ENCODE assay signal across 11 cellular contexts in the genomic region with DNA sequence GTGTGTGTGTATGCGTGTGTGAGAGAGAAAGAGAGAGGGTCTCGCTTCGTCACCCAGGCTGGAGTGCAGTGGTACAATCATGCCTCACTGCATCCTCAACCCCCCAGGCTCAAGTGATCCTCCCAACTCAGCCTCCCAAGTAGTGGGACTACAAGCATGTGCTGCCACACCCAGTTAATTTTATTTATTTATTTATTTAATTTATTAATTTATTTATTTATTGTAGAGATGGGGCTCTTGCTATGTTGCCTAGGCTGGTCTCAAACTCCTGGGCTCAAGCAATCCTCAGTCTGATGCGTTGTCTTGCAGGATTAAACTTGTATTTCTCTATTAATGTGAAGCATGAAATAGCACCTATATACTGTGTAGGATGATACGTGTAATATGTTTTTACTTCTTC. TPM values are rescaled to one million over a fixed set of nuclear protein-coding genes. Genes with fewer than 3 reads are reported as not detected.
"Had no signal": no experiment of that assay in that cellular context is flagged by ENCODE, and none has a peak within 500 bp of the region (broad histone marks: within the 10 kb centered on the region; RNA-seq: fewer than 3 reads in every experiment).

No MANE protein-coding gene starts in this region.

- H3K4me3 ChIP-seq: GM23248, GM23338, HAP-1 had no signal

- ATAC-seq: GM23338, HCT116 had no signal

- DNase-seq: GM23248, GOT3, H7, H9, HCEC 1CT, HFFc6 had no signal

- H3K36me3 ChIP-seq: HAP-1 had no signal

- H3K9me3 ChIP-seq: HAP-1 had no signal

- FAIRE-seq: H1, H54 had no signal

- H3K4me2 ChIP-seq: GM23338 had no signal

- H3K9ac ChIP-seq: GM23248 had no signal

- H3K27ac ChIP-seq: GM23248 had no signal

- H2AFZ ChIP-seq: GM23248, GM23338 had no signal

RNA-seq across cellular contexts. Expression of a gene that starts 21.8 kb away (rescaled TPM):
- total RNA-seq: GM23248, HFFc6 had no signal
- polyA plus RNA-seq: GM23248 had no signal
